8 cellular contexts compared by ENCODE assay signal in the genomic region with DNA sequence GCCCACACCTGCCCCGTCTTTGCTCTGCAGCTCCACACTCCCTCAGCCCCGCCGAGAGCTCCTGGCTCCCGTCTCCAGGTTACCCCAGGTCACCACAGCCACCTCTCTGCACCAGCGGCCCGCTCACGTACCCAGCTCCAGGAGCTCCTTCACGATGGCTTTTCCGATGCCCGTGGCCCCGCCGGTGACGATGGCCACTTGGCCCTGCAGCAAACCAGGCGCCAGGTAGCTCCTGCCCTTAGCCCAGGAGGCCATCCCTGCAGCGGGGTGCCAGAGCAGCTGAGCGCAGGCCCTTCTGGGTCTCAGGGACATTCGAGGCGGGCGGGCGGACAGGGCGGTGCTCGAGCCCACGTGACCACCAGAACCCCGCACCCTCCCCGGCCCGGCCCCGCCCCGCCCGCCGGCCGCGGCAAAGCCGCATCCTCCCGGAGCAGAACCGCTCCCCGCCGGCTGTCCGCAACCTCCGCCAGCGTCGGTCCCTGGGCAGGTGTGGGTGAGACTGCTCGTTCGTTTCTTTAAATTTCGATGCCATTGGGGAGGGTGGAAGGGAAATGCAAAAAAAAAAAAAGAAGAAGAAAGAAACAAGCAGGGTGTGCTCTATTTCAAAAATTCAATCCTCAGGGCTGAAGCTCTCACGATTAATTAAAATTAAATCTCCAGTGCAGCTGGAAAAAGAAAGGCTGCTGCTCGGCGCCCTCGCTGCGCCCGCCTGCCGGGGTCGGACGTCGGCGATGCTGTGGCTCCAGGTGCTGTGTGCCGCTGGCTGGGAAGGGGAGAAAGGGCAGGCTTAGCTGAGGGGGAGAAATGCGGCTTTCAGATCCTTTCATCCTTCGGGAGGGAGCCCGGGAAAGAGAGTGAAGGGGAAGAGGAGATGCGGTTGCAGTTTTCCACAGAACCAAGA. TPM values are rescaled to one million over a fixed set of nuclear protein-coding genes. Genes with fewer than 3 reads are reported as not detected.
DNase-seq lines count a peak whose midpoint lies in the region; ATAC-seq, FAIRE-seq and TF ChIP-seq lines count a peak whose summit lies in the region.

A gene (minus strand): TSS at position 323 of the 901 bp plus-strand sequence. CDS start 68 bp downstream, at position 255.
A gene with protein sequence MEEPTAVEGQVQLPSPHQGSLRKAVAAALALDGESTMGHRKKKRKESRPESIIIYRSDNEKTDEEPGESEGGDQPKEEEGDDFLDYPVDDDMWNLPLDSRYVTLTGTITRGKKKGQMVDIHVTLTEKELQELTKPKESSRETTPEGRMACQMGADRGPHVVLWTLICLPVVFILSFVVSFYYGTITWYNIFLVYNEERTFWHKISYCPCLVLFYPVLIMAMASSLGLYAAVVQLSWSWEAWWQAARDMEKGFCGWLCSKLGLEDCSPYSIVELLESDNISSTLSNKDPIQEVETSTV (plus strand): TSS at position 433 of the 901 bp plus-strand sequence. CDS start 14,045 bp downstream, outside the sequence.

- peaks cover 66% of the 10 kb centered on the region for H3K4me1 Mint-ChIP-seq in activated T-cell treated with anti-CD3 and anti-CD28 coated beads, Interleukin-2, amount 50 U/mL, for 4 hours (ENCODE audit: low read depth)

- H3K27me3 Mint-ChIP-seq in activated T-cell treated with anti-CD3 and anti-CD28 coated beads, Interleukin-2, amount 50 U/mL, for 4 hours (ENCODE audit: low read depth), result no peaks in the 10 kb centered on the region

- TF ChIP-seq POLR2A in esophagus squamous epithelium (IDR thresholded peaks at IDR 0.05), result peak in 1 of 4 donors; percentile 43

- DNase-seq in D341Med (ENCODE audit: low spot score) (peak; percentile 91), HTR-8/SVneo (ENCODE audit: insufficient read length, low spot score) (peak; percentile 88), OCI-M1 (lab: John Stamatoyannopoulos, UW) (peak; percentile 69), esophagus squamous epithelium (lab: John Stamatoyannopoulos, UW) (peak; percentile 31), myocyte (ENCODE audit: low read depth) (peak; percentile 83)
- DNase-seq in activated T-cell treated with anti-CD3 and anti-CD28 coated beads, Interleukin-2, amount 50 U/mL, for 4 hours, result peak; percentile 48
- DNase-seq in stimulated activated CD8-positive, alpha-beta memory T cell treated with anti-CD3 and anti-CD28 coated beads, Interleukin-7, amount 100 ng/mL, for 4 hours (ENCODE audit: low read depth in 2 of 2), result peak; percentile 10 to 66

- H3K4me3 Mint-ChIP-seq in activated T-cell treated with anti-CD3 and anti-CD28 coated beads, Interleukin-2, amount 50 U/mL, for 4 hours, result peak within 1 kb of the TSS; percentile 88

- no peaks in the 10 kb centered on the region for H3K36me3 Mint-ChIP-seq in activated T-cell treated with anti-CD3 and anti-CD28 coated beads, Interleukin-2, amount 50 U/mL, for 4 hours (ENCODE audit: insufficient read depth)

- peak within 1 kb of the TSS; percentile 3 to 62 (median 41) for H3K27ac ChIP-seq in esophagus squamous epithelium

- no peaks in the 10 kb centered on the region for H3K9me3 Mint-ChIP-seq in activated T-cell treated with anti-CD3 and anti-CD28 coated beads, Interleukin-2, amount 50 U/mL, for 4 hours

- H3K27me3 ChIP-seq in esophagus squamous epithelium, result no peaks in the 10 kb centered on the region

- H3K4me1 ChIP-seq in esophagus squamous epithelium, result peaks cover 3 to 24% (median 12%) of the 10 kb centered on the region in 3 donors

- WGBS in esophagus squamous epithelium, 2 donors, result 1 to 2% methylated on average over 27 to 36 of the region's 60 CpGs

- FAIRE-seq in HTR-8/SVneo (lab: Jason Lieb, UNC), result no peak

- H3K36me3 ChIP-seq in esophagus squamous epithelium, result no peaks in the 10 kb centered on the region

- intact Hi-C loops in esophagus squamous epithelium (cut with DNase I), result no loop called here

- peak; percentile 93 for ATAC-seq in GM21381 (IDR thresholded peaks at IDR 0.05; ENCODE audit: unreplicated experiment)
- ATAC-seq in activated T-cell treated with anti-CD3 and anti-CD28 coated beads, Interleukin-2, amount 50 U/mL, for 4 hours, result peak; percentile 95 to 96

- peak within 1 kb of the TSS; percentile 39 to 77 (median 64) for H3K4me3 ChIP-seq in esophagus squamous epithelium

- H3K9me3 ChIP-seq in esophagus squamous epithelium, result no peaks in the 10 kb centered on the region

- TF ChIP-seq CTCF in esophagus squamous epithelium (IDR thresholded peaks at IDR 0.05), result no peak

RNA-seq across cellular contexts. Expression of the first gene that starts in this region (rescaled TPM):
- total RNA-seq in activated T-cell treated with anti-CD3 and anti-CD28 coated beads, Interleukin-2, amount 50 U/mL, for 4 hours, result 1 to 10 TPM; 4.7 to 6.9 (median 6.0) TPM
- total RNA-seq in esophagus squamous epithelium (1 to 10 TPM; 1.5 to 6.8 (median 5.1) TPM), myocyte (12.3 and 13.7 TPM in 2 replicates)
- polyA plus RNA-seq in myocyte (2012), result 11.1 TPM

RNA-seq across cellular contexts. Expression of the second gene that starts in this region (rescaled TPM):
- total RNA-seq in activated T-cell treated with anti-CD3 and anti-CD28 coated beads, Interleukin-2, amount 50 U/mL, for 4 hours, result under 1 TPM; 0.08 to 0.53 (median 0.27) TPM
- total RNA-seq in esophagus squamous epithelium (under 1 TPM in 3 of 4 donors, not detected in 1; 0.09 to 0.29 (median 0.19) TPM), myocyte (13.8 and 19.4 TPM in 2 replicates)
- polyA plus RNA-seq in myocyte (2012), result 11.9 TPM

Comparison
In these comparisons a context has a peak if more than half of its experiments do, and no peak if none do; other contexts are left out.
1. Peak in every context shown above with its lines: DNase-seq, ATAC-seq, H3K4me3 ChIP-seq and H3K27ac ChIP-seq.
2. DNase-seq: peak in every context shown above with its lines; median percentile 91 in D341Med; 88 in HTR-8/SVneo; 83 in myocyte; 69 in OCI-M1; 48 in activated T-cell treated with anti-CD3 and anti-CD28 coated beads, Interleukin-2, amount 50 U/mL, for 4 hours; 38 in stimulated activated CD8-positive, alpha-beta memory T cell treated with anti-CD3 and anti-CD28 coated beads, Interleukin-7, amount 100 ng/mL, for 4 hours; 31 in esophagus squamous epithelium.